In genomic region chr21:25557170-25557569, GRCh38 we compare ENCODE assay signal across 2 cellular contexts.
TF ChIP-seq lines count a peak whose summit lies in the region.

No MANE protein-coding gene starts in this region.

TF ChIP-seq in SK-N-SH, 30 proteins besides CTCF, POLR2A, EP300 and RAD21 (continued from another document):
- TF ChIP-seq USF2 (IDR thresholded peaks at IDR 0.05; ENCODE audit: borderline replicate concordance, low read depth, low read length) (no peak), RXRA (IDR thresholded peaks at IDR 0.05; ENCODE audit: borderline replicate concordance, low read depth) (no peak), RFX5 (IDR thresholded peaks at IDR 0.05; ENCODE audit: low read length) (no peak), FOSL2 (IDR thresholded peaks at IDR 0.05; ENCODE audit: borderline replicate concordance, low read depth) (peak; percentile 13; the same call in 1 of the 2 replicates), CHD2 (IDR thresholded peaks at IDR 0.05; ENCODE audit: low read length, partially characterized antibody) (no peak), MEF2A (IDR thresholded peaks at IDR 0.05; ENCODE audit: borderline replicate concordance, low read depth) (no peak), JUND (IDR thresholded peaks at IDR 0.05) (0 out of 2 replicates have a peak, but pooled peaks have one; percentile 5), YY1 (IDR thresholded peaks at IDR 0.05; ENCODE audit: low read depth) (no peak)
- TF ChIP-seq, protein P1, sequence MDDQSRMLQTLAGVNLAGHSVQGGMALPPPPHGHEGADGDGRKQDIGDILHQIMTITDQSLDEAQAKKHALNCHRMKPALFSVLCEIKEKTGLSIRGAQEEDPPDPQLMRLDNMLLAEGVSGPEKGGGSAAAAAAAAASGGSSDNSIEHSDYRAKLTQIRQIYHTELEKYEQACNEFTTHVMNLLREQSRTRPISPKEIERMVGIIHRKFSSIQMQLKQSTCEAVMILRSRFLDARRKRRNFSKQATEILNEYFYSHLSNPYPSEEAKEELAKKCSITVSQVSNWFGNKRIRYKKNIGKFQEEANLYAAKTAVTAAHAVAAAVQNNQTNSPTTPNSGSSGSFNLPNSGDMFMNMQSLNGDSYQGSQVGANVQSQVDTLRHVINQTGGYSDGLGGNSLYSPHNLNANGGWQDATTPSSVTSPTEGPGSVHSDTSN (IDR thresholded peaks at IDR 0.05): no peak
- TF ChIP-seq, protein P2, sequence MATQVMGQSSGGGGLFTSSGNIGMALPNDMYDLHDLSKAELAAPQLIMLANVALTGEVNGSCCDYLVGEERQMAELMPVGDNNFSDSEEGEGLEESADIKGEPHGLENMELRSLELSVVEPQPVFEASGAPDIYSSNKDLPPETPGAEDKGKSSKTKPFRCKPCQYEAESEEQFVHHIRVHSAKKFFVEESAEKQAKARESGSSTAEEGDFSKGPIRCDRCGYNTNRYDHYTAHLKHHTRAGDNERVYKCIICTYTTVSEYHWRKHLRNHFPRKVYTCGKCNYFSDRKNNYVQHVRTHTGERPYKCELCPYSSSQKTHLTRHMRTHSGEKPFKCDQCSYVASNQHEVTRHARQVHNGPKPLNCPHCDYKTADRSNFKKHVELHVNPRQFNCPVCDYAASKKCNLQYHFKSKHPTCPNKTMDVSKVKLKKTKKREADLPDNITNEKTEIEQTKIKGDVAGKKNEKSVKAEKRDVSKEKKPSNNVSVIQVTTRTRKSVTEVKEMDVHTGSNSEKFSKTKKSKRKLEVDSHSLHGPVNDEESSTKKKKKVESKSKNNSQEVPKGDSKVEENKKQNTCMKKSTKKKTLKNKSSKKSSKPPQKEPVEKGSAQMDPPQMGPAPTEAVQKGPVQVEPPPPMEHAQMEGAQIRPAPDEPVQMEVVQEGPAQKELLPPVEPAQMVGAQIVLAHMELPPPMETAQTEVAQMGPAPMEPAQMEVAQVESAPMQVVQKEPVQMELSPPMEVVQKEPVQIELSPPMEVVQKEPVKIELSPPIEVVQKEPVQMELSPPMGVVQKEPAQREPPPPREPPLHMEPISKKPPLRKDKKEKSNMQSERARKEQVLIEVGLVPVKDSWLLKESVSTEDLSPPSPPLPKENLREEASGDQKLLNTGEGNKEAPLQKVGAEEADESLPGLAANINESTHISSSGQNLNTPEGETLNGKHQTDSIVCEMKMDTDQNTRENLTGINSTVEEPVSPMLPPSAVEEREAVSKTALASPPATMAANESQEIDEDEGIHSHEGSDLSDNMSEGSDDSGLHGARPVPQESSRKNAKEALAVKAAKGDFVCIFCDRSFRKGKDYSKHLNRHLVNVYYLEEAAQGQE (IDR thresholded peaks at IDR 0.05; ENCODE audit: low read depth, low read length): no peak

TF ChIP-seq in SK-N-SH treated with all-trans-retinoic acid at 6 μM for 48 hours, 23 proteins besides CTCF, POLR2A, EP300 and RAD21 (continued from another document):
- TF ChIP-seq, protein P3, sequence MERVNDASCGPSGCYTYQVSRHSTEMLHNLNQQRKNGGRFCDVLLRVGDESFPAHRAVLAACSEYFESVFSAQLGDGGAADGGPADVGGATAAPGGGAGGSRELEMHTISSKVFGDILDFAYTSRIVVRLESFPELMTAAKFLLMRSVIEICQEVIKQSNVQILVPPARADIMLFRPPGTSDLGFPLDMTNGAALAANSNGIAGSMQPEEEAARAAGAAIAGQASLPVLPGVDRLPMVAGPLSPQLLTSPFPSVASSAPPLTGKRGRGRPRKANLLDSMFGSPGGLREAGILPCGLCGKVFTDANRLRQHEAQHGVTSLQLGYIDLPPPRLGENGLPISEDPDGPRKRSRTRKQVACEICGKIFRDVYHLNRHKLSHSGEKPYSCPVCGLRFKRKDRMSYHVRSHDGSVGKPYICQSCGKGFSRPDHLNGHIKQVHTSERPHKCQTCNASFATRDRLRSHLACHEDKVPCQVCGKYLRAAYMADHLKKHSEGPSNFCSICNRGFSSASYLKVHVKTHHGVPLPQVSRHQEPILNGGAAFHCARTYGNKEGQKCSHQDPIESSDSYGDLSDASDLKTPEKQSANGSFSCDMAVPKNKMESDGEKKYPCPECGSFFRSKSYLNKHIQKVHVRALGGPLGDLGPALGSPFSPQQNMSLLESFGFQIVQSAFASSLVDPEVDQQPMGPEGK (CRISPR knock-in tag; IDR thresholded peaks at IDR 0.05; ENCODE audit: borderline replicate concordance): no peak
- no peak for TF ChIP-seq POU6F1 (CRISPR knock-in tag; IDR thresholded peaks at IDR 0.05; ENCODE audit: borderline replicate concordance, low read depth)
- TF ChIP-seq PPARA (CRISPR knock-in tag; IDR thresholded peaks at IDR 0.05; ENCODE audit: borderline replicate concordance): no peak
- no peak for TF ChIP-seq ZFP30 (CRISPR knock-in tag; IDR thresholded peaks at IDR 0.05)
- TF ChIP-seq TOX (CRISPR knock-in tag; IDR thresholded peaks at IDR 0.05; ENCODE audit: borderline replicate concordance): no peak
- no peak for TF ChIP-seq OSR1 (CRISPR knock-in tag; IDR thresholded peaks at IDR 0.05)
- TF ChIP-seq BACH2 (CRISPR knock-in tag; IDR thresholded peaks at IDR 0.05; ENCODE audit: borderline replicate concordance): no peak
- no peak for TF ChIP-seq TSHZ2 (CRISPR knock-in tag; IDR thresholded peaks at IDR 0.05)
- TF ChIP-seq ZNF565 (CRISPR knock-in tag; conservative IDR thresholded peaks at IDR 0.05; ENCODE audit: low read depth): no peak
- TF ChIP-seq GLIS3 (CRISPR knock-in tag; IDR thresholded peaks at IDR 0.05): no peak
- no peak for TF ChIP-seq ARNTL (CRISPR knock-in tag; IDR thresholded peaks at IDR 0.05; ENCODE audit: borderline replicate concordance, low read depth)
- no peak for TF ChIP-seq TCF4 (CRISPR knock-in tag; IDR thresholded peaks at IDR 0.05; ENCODE audit: borderline replicate concordance)
- TF ChIP-seq CSDC2 (CRISPR knock-in tag; IDR thresholded peaks at IDR 0.05): no peak
- no peak for TF ChIP-seq ISL1 (CRISPR knock-in tag; IDR thresholded peaks at IDR 0.05)
TF ChIP-seq in SK-N-SH treated with all-trans-retinoic acid at 6 μM for 48 hours: peak in this region for 0.
